Comparison of ENCODE assay signal across 10 cellular contexts in the genomic region with DNA sequence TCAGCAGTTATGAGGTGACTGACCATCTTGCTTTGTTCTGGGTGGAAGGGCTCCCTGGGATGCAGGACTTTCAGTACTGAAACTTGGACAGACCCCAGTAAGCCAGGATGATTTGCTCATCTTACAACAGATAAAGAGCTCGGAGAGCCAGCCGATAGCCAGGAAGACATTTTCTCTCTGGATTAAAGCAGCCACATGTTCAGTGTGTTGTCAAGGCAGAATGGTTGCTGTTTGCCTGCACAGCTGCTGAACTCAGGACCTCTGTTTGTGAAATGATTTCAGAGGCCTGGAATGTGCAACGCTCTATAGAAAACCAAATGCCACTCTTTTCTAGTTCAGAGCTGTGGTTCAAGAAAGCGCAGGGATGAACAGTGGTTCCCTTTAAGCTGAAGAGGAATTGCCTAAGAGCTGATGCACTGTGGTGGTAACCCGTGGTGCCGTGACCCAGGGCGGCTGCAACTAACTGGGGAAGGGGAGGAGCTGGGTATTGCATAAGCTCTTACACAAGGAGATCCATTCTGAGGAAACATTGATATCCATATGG. TPM values are rescaled to one million over a fixed set of nuclear protein-coding genes. Genes with fewer than 3 reads are reported as not detected.
DNase-seq lines count a peak whose midpoint lies in the region; ATAC-seq and TF ChIP-seq lines count a peak whose summit lies in the region.
"Had no signal": no experiment of that assay in that cellular context is flagged by ENCODE, and none has a peak within 500 bp of the region (broad histone marks: within the 10 kb centered on the region; RNA-seq: fewer than 3 reads in every experiment).

No MANE protein-coding gene starts in this region.

- 4 to 13% (median 7%) methylated on average over 7 of the region's 7 CpGs for WGBS in ovary, 3 donors

- peak overlapping the region; percentile 95 to 99 (median 99) for H3K27ac Mint-ChIP-seq in CD14-positive monocyte
- H3K27ac Mint-ChIP-seq: activated B cell treated with CpG ODN at 0.5 μM for 24 hours had no signal

- TF ChIP-seq EP300 in ovary (IDR thresholded peaks at IDR 0.05) = no peak

- TF ChIP-seq POLR2A in ovary (IDR thresholded peaks at IDR 0.05) = no peak

- TF ChIP-seq CTCF in CD14-positive monocyte (IDR thresholded peaks at IDR 0.05) (no peak), ovary (IDR thresholded peaks at IDR 0.05) (no peak), OCI-LY7 (conservative IDR thresholded peaks at IDR 0.05; ENCODE audit: low read length) (no peak)

- ATAC-seq in HG02798 (IDR thresholded peaks at IDR 0.05; ENCODE audit: poor library complexity, unreplicated experiment) = no peak

- peaks cover 70% of the 10 kb centered on the region for H3K4me1 Mint-ChIP-seq in CD14-positive monocyte
- H3K4me1 Mint-ChIP-seq: activated B cell treated with CpG ODN at 0.5 μM for 24 hours had no signal

- H4K20me1 ChIP-seq in OCI-LY7 (ENCODE audit: insufficient read depth, low read length) = no peaks in the 10 kb centered on the region

- no peaks in the 10 kb centered on the region for H3K27me3 Mint-ChIP-seq in CD14-positive monocyte (ENCODE audit: low read depth in 3 of 3)

- no peaks in the 10 kb centered on the region for H3K27me3 ChIP-seq in ovary

- H3K9me3 ChIP-seq in ovary = no peaks in the 10 kb centered on the region
- H3K9me3 ChIP-seq in OCI-LY7 (ENCODE audit: low read length) = no peaks in the 10 kb centered on the region

- POLR2A ChIA-PET in OCI-LY7 (lab: Charles Lee) = no interaction called here

- H2AFZ ChIP-seq in OCI-LY7 (ENCODE audit: low read length) = no peak overlapping the region

- no peaks in the 10 kb centered on the region for H3K36me3 Mint-ChIP-seq in CD14-positive monocyte

- H3K36me3 ChIP-seq in ovary = no peaks in the 10 kb centered on the region
- no peaks in the 10 kb centered on the region for H3K36me3 ChIP-seq in OCI-LY7 (ENCODE audit: insufficient read depth, low read length)

- H3K79me2 ChIP-seq in OCI-LY7 (ENCODE audit: insufficient read depth, low read depth, low read length) = no peaks in the 10 kb centered on the region

- H3K27ac ChIP-seq in ovary = peak overlapping the region in 1 of 2 donors; percentile 35
- H3K27ac ChIP-seq in OCI-LY7 (ENCODE audit: low read depth, low read length, poor library complexity, severe bottlenecking) = no peak overlapping the region

- DNase-seq in CD14-positive monocyte (ENCODE audit: low spot score) (peak; percentile 93), SIG-M5 (lab: John Stamatoyannopoulos, UW) (peak; percentile 86), fibroblast of the conjunctiva (ENCODE audit: low read depth) (peak; percentile 93), ovary (peak; percentile 46 to 81 (median 64)), OCI-LY7 (ENCODE audit: low spot score) (no peak), HT-29 (ENCODE audit: low spot score) (no peak), NCI-H524 treated with DMSO at 0.1 percent for 48 hours (lab: John Stamatoyannopoulos, UW) (no peak)
- DNase-seq: activated B cell treated with CpG ODN at 0.5 μM for 24 hours; stimulated activated CD8-positive, alpha-beta memory T cell treated with anti-CD3 and anti-CD28 coated beads, Interleukin-4, amount 100 ng/mL, for 48 hours had no signal

- peaks cover 0 to 3% (median 0%) of the 10 kb centered on the region in 7 donors for H3K9me3 Mint-ChIP-seq in CD14-positive monocyte
- H3K9me3 Mint-ChIP-seq: activated B cell treated with CpG ODN at 0.5 μM for 24 hours had no signal

- H3K9me2 ChIP-seq in OCI-LY7 (ENCODE audit: insufficient read depth, low read length) = no peaks in the 10 kb centered on the region

- H3K4me3 Mint-ChIP-seq in CD14-positive monocyte = peak overlapping the region; percentile 38 to 53
- H3K4me3 Mint-ChIP-seq: activated B cell treated with CpG ODN at 0.5 μM for 24 hours had no signal

- CTCF ChIA-PET in OCI-LY7 (lab: Charles Lee; ENCODE audit: unreplicated experiment) = no interaction called here

- H3K4me2 ChIP-seq in OCI-LY7 (ENCODE audit: low read length) = no peak overlapping the region

- H3K4me3 ChIP-seq in ovary (no peak overlapping the region), OCI-LY7 (ENCODE audit: low read depth, low read length, poor library complexity, severe bottlenecking) (no peak overlapping the region)

- peaks cover 10% of the 10 kb centered on the region for H3K4me1 ChIP-seq in ovary (ENCODE audit: insufficient read depth)
- no peaks in the 10 kb centered on the region for H3K4me1 ChIP-seq in OCI-LY7 (ENCODE audit: insufficient read depth, low read length, poor library complexity, severe bottlenecking)

- intact Hi-C loops in CD14-positive monocyte (cut with micrococcal nuclease) (no loop called here), ovary (cut with DNase I) (no loop called here), OCI-LY7 (cut with micrococcal nuclease; ENCODE audit: unreplicated experiment) (no loop called here)

- BruUV-seq in OCI-LY7 (replicated peaks; lab: Mats Ljungman, UMichigan) = no TSS peak

RNA-seq across cellular contexts. Expression of gene CASQ2, which starts 40.7 kb away (rescaled TPM):
- not detected for polyA plus RNA-seq in CD14-positive monocyte
- 1 to 10 TPM in 6 of 7 donors, under 1 TPM in 1; 0.36 to 6.2 (median 1.9) TPM for total RNA-seq in ovary
- 10 to 100 TPM in 1 of 2 donors, 1 to 10 TPM in 1; 5.0 to 43.0 TPM for polyA plus RNA-seq in ovary
- not detected in 2 replicates for total RNA-seq in OCI-LY7 (2014; rRNA removed; shearing (Covaris generic))
- not detected in 2 replicates for total RNA-seq in OCI-LY7 (2022)
- not detected in 2 replicates for total RNA-seq in HT-29 (2014; rRNA removed; shearing (Covaris generic))
- total RNA-seq: activated B cell treated with CpG ODN at 0.5 μM for 24 hours had no signal

Comparison
In these comparisons a context has a peak if more than half of its experiments do, and no peak if none do; other contexts are left out.
1. DNase-seq: peak in CD14-positive monocyte (single experiment), SIG-M5 (single experiment), fibroblast of the conjunctiva (single experiment) and ovary (5 of 5); none in OCI-LY7 (single experiment), HT-29 (single experiment) and NCI-H524 treated with DMSO at 0.1 percent for 48 hours (single experiment).